ENCODE assay signal across 36 cellular contexts in genomic region chr15:67730135-67730534, GRCh38.
"Had no signal": no experiment of that assay in that cellular context is flagged by ENCODE, and none has a peak within 500 bp of the region (broad histone marks: within the 10 kb centered on the region; RNA-seq: fewer than 3 reads in every experiment).

No MANE protein-coding gene starts in this region.

- DNase-seq: activated B cell treated with CpG ODN at 0.5 μM for 24 hours; activated CD4-positive, alpha-beta memory T cell treated with anti-CD3 and anti-CD28 coated beads, Interleukin-2, amount 10 ng/mL, durations not matched to agents 7 days and 5 days; activated CD4-positive, alpha-beta T cell treated with anti-CD3 and anti-CD28 coated beads for 4 hours; activated CD4-positive, alpha-beta T cell treated with anti-CD3 and anti-CD28 coated beads, Interleukin-2, amount 10 ng/mL, durations not matched to agents 24 days and 14 days; activated CD4-positive, alpha-beta T cell treated with anti-CD3 and anti-CD28 coated beads, Interleukin-2, amount 50 U/mL, for 48 hours; activated CD4-positive, CD25-positive, alpha-beta regulatory T cell treated with anti-CD3 and anti-CD28 coated beads, Interleukin-2, amount 50 U/mL, for 72 hours; activated CD8-positive, alpha-beta memory T cell treated with anti-CD3 and anti-CD28 coated beads for 24 hours; activated CD8-positive, alpha-beta memory T cell treated with anti-CD3 and anti-CD28 coated beads, Interleukin-2, amount 10 ng/mL, durations not matched to agents 7 days and 5 days; activated CD8-positive, alpha-beta memory T cell treated with anti-CD3 and anti-CD28 coated beads, Interleukin-2, amount 50 U/mL, for 48 hours; activated CD8-positive, alpha-beta T cell treated with anti-CD3 and anti-CD28 coated beads, Interleukin-2, amount 10 ng/mL, durations not matched to agents 7 days and 5 days; activated effector memory CD4-positive, alpha-beta T cell treated with Interleukin-2 at 50 U/mL for 16 hours; activated gamma-delta T cell; activated naive CD4-positive, alpha-beta T cell treated with anti-CD3 and anti-CD28 coated beads, Interleukin-2, amount 10 ng/mL, durations not matched to agents 7 days and 5 days; activated naive CD4-positive, alpha-beta T cell treated with Interleukin-2 at 50 U/mL for 16 hours; activated naive CD8-positive, alpha-beta T cell treated with anti-CD3 and anti-CD28 coated beads, Interleukin-2, amount 10 ng/mL, durations not matched to agents 7 days and 5 days; activated naive CD8-positive, alpha-beta T cell treated with anti-CD3 and anti-CD28 coated beads, Interleukin-2, amount 50 U/mL, for 24 hours; activated T-cell treated with anti-CD3 and anti-CD28 coated beads, Interleukin-2, amount 50 U/mL, for 24 hours; activated T-cell treated with anti-CD3 and anti-CD28 coated beads, Interleukin-2, amount 50 U/mL, for 48 hours; amygdala; anterior cingulate cortex; caudate nucleus; cerebellar nuclear complex; T-helper 1 cell; T-helper 2 cell; T-helper 9 cell had no signal

- H3K4me3 ChIP-seq: ascending aorta, cardiac muscle cell had no signal

- H3K27me3 ChIP-seq: ascending aorta had no signal

- H3K36me3 ChIP-seq: ascending aorta, cardiac muscle cell had no signal

- H3K27ac ChIP-seq: ascending aorta, cardiac muscle cell, VCaP had no signal

- FAIRE-seq: TTC549 had no signal

- H3K9me3 Mint-ChIP-seq: activated B cell treated with CpG ODN at 0.5 μM for 24 hours; activated CD4-positive, alpha-beta memory T cell treated with anti-CD3 and anti-CD28 coated beads, Interleukin-2, amount 10 ng/mL, durations not matched to agents 7 days and 5 days; activated CD4-positive, alpha-beta T cell treated with anti-CD3 and anti-CD28 coated beads, Interleukin-2, amount 10 ng/mL, durations not matched to agents 24 days and 14 days; activated naive CD4-positive, alpha-beta T cell treated with anti-CD3 and anti-CD28 coated beads, Interleukin-2, amount 10 ng/mL, durations not matched to agents 7 days and 5 days; activated naive CD4-positive, alpha-beta T cell treated with anti-CD3 and anti-CD28 coated beads, Interleukin-2, amount 50 U/mL, for 24 hours; activated naive CD8-positive, alpha-beta T cell treated with anti-CD3 and anti-CD28 coated beads, Interleukin-2, amount 10 ng/mL, durations not matched to agents 7 days and 5 days; activated naive CD8-positive, alpha-beta T cell treated with anti-CD3 and anti-CD28 coated beads, Interleukin-2, amount 50 U/mL, for 24 hours; activated T-cell treated with anti-CD3 and anti-CD28 coated beads, Interleukin-2, amount 50 U/mL, for 24 hours; activated T-helper 2 cell treated with anti-CD3 and anti-CD28 coated beads, Interferon-gamma antibody, Interleukin-2, Interleukin-4, amounts not matched to agents 10 μg/mL and 5 μg/mL and 100 μg/mL, durations not matched to agents 14 hours and 24 hours and 36 hours; brain; central memory CD8-positive, alpha-beta T cell; T-helper 1 cell treated with Interleukin-12 subunit alpha and Interleukin-12 subunit beta and Interleukin-4 antibody, amounts not matched to agents 30 μg/mL and 1 μg/mL, for 36 hours; T-helper 2 cell treated with Interferon-gamma antibody and Interleukin-4, amounts not matched to agents 5 μg/mL and 100 μg/mL, for 36 hours had no signal

- H3K27me3 Mint-ChIP-seq: activated B cell treated with CpG ODN at 0.5 μM for 24 hours; activated CD4-positive, alpha-beta memory T cell treated with anti-CD3 and anti-CD28 coated beads, Interleukin-2, amount 10 ng/mL, durations not matched to agents 7 days and 5 days; activated CD4-positive, alpha-beta T cell treated with anti-CD3 and anti-CD28 coated beads, Interleukin-2, amount 10 ng/mL, durations not matched to agents 24 days and 14 days; activated CD8-positive, alpha-beta memory T cell treated with anti-CD3 and anti-CD28 coated beads, Interleukin-2, amount 10 ng/mL, durations not matched to agents 7 days and 5 days; activated naive CD4-positive, alpha-beta T cell treated with anti-CD3 and anti-CD28 coated beads, Interleukin-2, amount 10 ng/mL, durations not matched to agents 7 days and 5 days; activated naive CD4-positive, alpha-beta T cell treated with anti-CD3 and anti-CD28 coated beads, Interleukin-2, amount 50 U/mL, for 24 hours; activated naive CD8-positive, alpha-beta T cell; activated naive CD8-positive, alpha-beta T cell treated with anti-CD3 and anti-CD28 coated beads, Interleukin-2, amount 10 ng/mL, durations not matched to agents 7 days and 5 days; activated naive CD8-positive, alpha-beta T cell treated with anti-CD3 and anti-CD28 coated beads, Interleukin-2, amount 50 U/mL, for 24 hours; activated T-cell treated with anti-CD3 and anti-CD28 coated beads, Interleukin-2, amount 50 U/mL, for 24 hours; brain; central memory CD8-positive, alpha-beta T cell had no signal

- H3K4me3 Mint-ChIP-seq: activated B cell treated with CpG ODN at 0.5 μM for 24 hours; activated CD4-positive, alpha-beta memory T cell treated with anti-CD3 and anti-CD28 coated beads, Interleukin-2, amount 10 ng/mL, durations not matched to agents 7 days and 5 days; activated CD4-positive, alpha-beta T cell treated with anti-CD3 and anti-CD28 coated beads, Interleukin-2, amount 10 ng/mL, durations not matched to agents 24 days and 14 days; activated CD8-positive, alpha-beta memory T cell treated with anti-CD3 and anti-CD28 coated beads, Interleukin-2, amount 10 ng/mL, durations not matched to agents 7 days and 5 days; activated CD8-positive, alpha-beta T cell treated with anti-CD3 and anti-CD28 coated beads, Interleukin-2, amount 10 ng/mL, durations not matched to agents 7 days and 5 days; activated naive CD4-positive, alpha-beta T cell treated with anti-CD3 and anti-CD28 coated beads, Interleukin-2, amount 10 ng/mL, durations not matched to agents 7 days and 5 days; activated naive CD4-positive, alpha-beta T cell treated with anti-CD3 and anti-CD28 coated beads, Interleukin-2, amount 50 U/mL, for 24 hours; activated naive CD8-positive, alpha-beta T cell; activated naive CD8-positive, alpha-beta T cell treated with anti-CD3 and anti-CD28 coated beads, Interleukin-2, amount 10 ng/mL, durations not matched to agents 7 days and 5 days; activated naive CD8-positive, alpha-beta T cell treated with anti-CD3 and anti-CD28 coated beads, Interleukin-2, amount 50 U/mL, for 24 hours; activated T-cell treated with anti-CD3 and anti-CD28 coated beads, Interleukin-2, amount 50 U/mL, for 24 hours; brain; central memory CD8-positive, alpha-beta T cell; T-helper 1 cell treated with Interleukin-12 subunit alpha and Interleukin-12 subunit beta and Interleukin-4 antibody, amounts not matched to agents 30 μg/mL and 1 μg/mL, for 36 hours; T-helper 2 cell treated with Interferon-gamma antibody and Interleukin-4, amounts not matched to agents 5 μg/mL and 100 μg/mL, for 36 hours had no signal

- H3K27ac Mint-ChIP-seq: activated B cell treated with CpG ODN at 0.5 μM for 24 hours; activated CD4-positive, alpha-beta memory T cell treated with anti-CD3 and anti-CD28 coated beads, Interleukin-2, amount 10 ng/mL, durations not matched to agents 7 days and 5 days; activated CD4-positive, alpha-beta T cell treated with anti-CD3 and anti-CD28 coated beads, Interleukin-2, amount 10 ng/mL, durations not matched to agents 24 days and 14 days; activated CD8-positive, alpha-beta memory T cell treated with anti-CD3 and anti-CD28 coated beads, Interleukin-2, amount 10 ng/mL, durations not matched to agents 7 days and 5 days; activated CD8-positive, alpha-beta T cell treated with anti-CD3 and anti-CD28 coated beads, Interleukin-2, amount 10 ng/mL, durations not matched to agents 7 days and 5 days; activated naive CD4-positive, alpha-beta T cell treated with anti-CD3 and anti-CD28 coated beads, Interleukin-2, amount 10 ng/mL, durations not matched to agents 7 days and 5 days; activated naive CD4-positive, alpha-beta T cell treated with anti-CD3 and anti-CD28 coated beads, Interleukin-2, amount 50 U/mL, for 24 hours; activated naive CD8-positive, alpha-beta T cell; activated naive CD8-positive, alpha-beta T cell treated with anti-CD3 and anti-CD28 coated beads, Interleukin-2, amount 10 ng/mL, durations not matched to agents 7 days and 5 days; activated naive CD8-positive, alpha-beta T cell treated with anti-CD3 and anti-CD28 coated beads, Interleukin-2, amount 50 U/mL, for 24 hours; activated T-cell treated with anti-CD3 and anti-CD28 coated beads, Interleukin-2, amount 50 U/mL, for 24 hours; activated T-helper 2 cell treated with anti-CD3 and anti-CD28 coated beads, Interferon-gamma antibody, Interleukin-2, Interleukin-4, amounts not matched to agents 10 μg/mL and 5 μg/mL and 100 μg/mL, durations not matched to agents 14 hours and 24 hours and 36 hours; brain; T-helper 1 cell treated with Interleukin-12 subunit alpha and Interleukin-12 subunit beta and Interleukin-4 antibody, amounts not matched to agents 30 μg/mL and 1 μg/mL, for 36 hours; T-helper 2 cell treated with Interferon-gamma antibody and Interleukin-4, amounts not matched to agents 5 μg/mL and 100 μg/mL, for 36 hours had no signal

- H3K4me1 ChIP-seq: ascending aorta had no signal

- H3K4me1 Mint-ChIP-seq: activated CD4-positive, alpha-beta memory T cell treated with anti-CD3 and anti-CD28 coated beads, Interleukin-2, amount 10 ng/mL, durations not matched to agents 7 days and 5 days; activated CD8-positive, alpha-beta memory T cell treated with anti-CD3 and anti-CD28 coated beads, Interleukin-2, amount 10 ng/mL, durations not matched to agents 7 days and 5 days had no signal

- H3K9me3 ChIP-seq: ascending aorta had no signal

- H3K36me3 Mint-ChIP-seq: activated CD8-positive, alpha-beta memory T cell treated with anti-CD3 and anti-CD28 coated beads, Interleukin-2, amount 10 ng/mL, durations not matched to agents 7 days and 5 days; activated naive CD4-positive, alpha-beta T cell treated with anti-CD3 and anti-CD28 coated beads, Interleukin-2, amount 10 ng/mL, durations not matched to agents 7 days and 5 days had no signal
